Comparison of ENCODE assay signal across 16 cellular contexts in the genomic region with DNA sequence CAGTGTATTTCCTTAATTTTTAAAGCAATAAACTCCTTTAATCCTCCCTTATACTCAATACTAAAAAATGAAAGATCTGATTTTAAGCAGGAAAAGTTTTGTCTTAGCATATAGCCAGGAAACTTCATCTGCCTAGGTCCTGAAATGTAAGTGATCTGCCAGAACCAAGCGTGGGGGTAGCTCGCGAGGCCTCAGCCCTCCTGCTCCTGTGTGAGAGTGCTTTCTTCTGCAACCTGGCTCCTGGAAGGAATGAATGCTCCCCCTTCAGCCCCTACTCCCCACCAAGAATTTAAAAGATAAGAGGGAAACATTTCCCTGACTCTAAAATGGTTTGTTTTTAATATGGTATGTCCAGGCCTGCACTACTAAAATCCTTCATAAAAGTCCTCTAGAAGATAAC.
A peak's percentile ranks its signal among the peaks of the same experiment; 100 is the strongest.
DNase-seq lines count a peak whose midpoint lies in the region; FAIRE-seq and TF ChIP-seq lines count a peak whose summit lies in the region.
"Had no signal": no experiment of that assay in that cellular context is flagged by ENCODE, and none has a peak within 500 bp of the region (broad histone marks: within the 10 kb centered on the region; RNA-seq: fewer than 3 reads in every experiment).

No MANE protein-coding gene starts in this region.

- FAIRE-seq in A204.1 (lab: Jason Lieb, UNC), result peak; percentile 72
- FAIRE-seq: islet of Langerhans had no signal

- DNase-seq in amniotic epithelial cell (ENCODE audit: low read depth), result peak; percentile 62
- DNase-seq in left kidney (ENCODE audit: low read depth, low spot score), result peak; percentile 83
- no peak for DNase-seq in sigmoid colon
- DNase-seq in SKM-1 treated with dmso at 0.1 percent for 144 hours (lab: John Stamatoyannopoulos, UW; ENCODE audit: unreplicated experiment), result no peak
- DNase-seq in amniotic stem cell (lab: John Stamatoyannopoulos, UW), result no peak
- no peak for DNase-seq in AML-193 (lab: John Stamatoyannopoulos, UW)
- no peak for DNase-seq in SW480 (ENCODE audit: low spot score)
- DNase-seq: ACHN; activated CD4-positive, alpha-beta T cell treated with anti-CD3 and anti-CD28 coated beads, Interleukin-2, amount 50 U/mL, for 1 hour; CD4-positive, alpha-beta memory T cell; cerebellar nuclear complex; mucosa of descending colon; NK-92 treated with Interleukin-12 subunit alpha and Interleukin-12 subunit beta, amount 100 ng/mL, for 24 hours had no signal

- peaks cover 3 to 99% (median 97%) of the 10 kb centered on the region in 4 donors for H3K4me1 ChIP-seq in sigmoid colon

- H3K27ac ChIP-seq in sigmoid colon, result peak overlapping the region; percentile 94 to 99 (median 98)
- H3K27ac ChIP-seq: KMS-11 had no signal

- H3K27me3 ChIP-seq in sigmoid colon, result no peaks in the 10 kb centered on the region

- H3K9me3 ChIP-seq in sigmoid colon, result no peaks in the 10 kb centered on the region
- H3K9me3 ChIP-seq: mucosa of descending colon had no signal

- no peak for TF ChIP-seq EP300 in sigmoid colon (IDR thresholded peaks at IDR 0.05)

- peaks cover 0 to 27% (median 0%) of the 10 kb centered on the region in 4 donors for H3K36me3 ChIP-seq in sigmoid colon

- intact Hi-C loops in sigmoid colon (cut with DNase I), result no loop called here

- WGBS in sigmoid colon, 2 donors, result 89 to 97% methylated on average over 3 of the region's 3 CpGs

- TF ChIP-seq CTCF in sigmoid colon (IDR thresholded peaks at IDR 0.05), result no peak

- TF ChIP-seq POLR2A in sigmoid colon (IDR thresholded peaks at IDR 0.05), result no peak

- H3K4me3 ChIP-seq in sigmoid colon, result no peak overlapping the region
- H3K4me3 ChIP-seq: mucosa of descending colon had no signal

Comparison
In these comparisons a context has a peak if more than half of its experiments do, and no peak if none do; other contexts are left out.
1. DNase-seq: peak in amniotic epithelial cell (single experiment) and left kidney (single experiment); none in sigmoid colon (single experiment), SKM-1 treated with dmso at 0.1 percent for 144 hours (single experiment), amniotic stem cell (single experiment), AML-193 (0 of 2) and SW480 (single experiment).